In the genomic region with DNA sequence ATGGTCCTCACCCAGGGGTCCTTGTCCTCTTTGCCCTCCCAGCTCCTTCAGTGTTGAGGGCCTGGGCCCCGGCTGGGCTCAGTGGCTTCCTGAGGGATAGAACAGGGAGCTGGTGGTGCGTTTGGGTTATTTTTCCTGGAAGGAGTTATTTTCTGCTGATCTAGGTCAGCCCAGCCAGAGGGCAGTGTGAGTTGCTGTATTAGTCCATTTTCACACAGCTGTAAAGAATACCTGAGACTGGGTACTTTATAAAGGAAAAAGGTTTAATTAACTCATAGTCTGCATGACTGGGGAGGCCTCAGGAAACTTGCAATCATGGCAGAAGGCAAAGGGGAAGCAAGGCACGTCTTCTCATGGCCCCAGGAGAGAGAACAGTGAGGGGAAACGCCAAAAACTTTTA, we compare ENCODE assay signal across 17 cellular contexts.
DNase-seq lines count a peak whose midpoint lies in the region; ATAC-seq, FAIRE-seq and TF ChIP-seq lines count a peak whose summit lies in the region.
"Had no signal": no experiment of that assay in that cellular context is flagged by ENCODE, and none has a peak within 500 bp of the region (broad histone marks: within the 10 kb centered on the region; RNA-seq: fewer than 3 reads in every experiment).

No MANE protein-coding gene starts in this region.

- H3K9ac ChIP-seq in K562 (ENCODE audit: insufficient read depth in 1 of 2, low read depth in 2 of 2, low read length in 2 of 2) = no peak overlapping the region
- H3K9ac ChIP-seq: BLaER1 treated with 17β-estradiol and CSF1 and Interleukin-3, amounts not matched to agents 10 nM and 100 nM had no signal

- peaks cover 8% of the 10 kb centered on the region for H3K4me1 ChIP-seq in cardiac muscle cell (ENCODE audit: low read depth)
- no peaks in the 10 kb centered on the region for H3K4me1 ChIP-seq in K562 (replicated peaks in 1 of 2; ENCODE audit: control insufficient read depth in 2 of 2, insufficient read depth in 2 of 2, low read length in 2 of 2)
- H3K4me1 ChIP-seq in hepatocyte (ENCODE audit: insufficient read depth) = no peaks in the 10 kb centered on the region
- H3K4me1 ChIP-seq in testis = no peaks in the 10 kb centered on the region
- H3K4me1 ChIP-seq: SJCRH30 had no signal

- TF ChIP-seq POLR2A in K562 (conservative IDR thresholded peaks at IDR 0.05) (no peak), testis (IDR thresholded peaks at IDR 0.05) (no peak)

- no peak for TF ChIP-seq EP300 in K562 (IDR thresholded peaks at IDR 0.05; ENCODE audit: low read length)

- no peak for DNase-seq in cardiac muscle cell (ENCODE audit: low read depth in 1 of 2, low spot score in 1 of 2)
- no peak for DNase-seq in left ventricle myocardium superior
- DNase-seq in K562 (ENCODE audit: extremely low read depth in 1 of 4, low spot score in 3 of 4) = no peak
- no peak for DNase-seq in hepatocyte (ENCODE audit: low spot score)
- peak; percentile 23 for DNase-seq in testis
- no peak for DNase-seq in stimulated activated naive CD4-positive, alpha-beta T cell (lab: John Stamatoyannopoulos, UW)
- no peak for DNase-seq in DMS 273 (lab: John Stamatoyannopoulos, UW; ENCODE audit: unreplicated experiment)
- DNase-seq: CD8-positive, alpha-beta memory T cell; GDM1; Kasumi-1; NCI-H1105; NCI-H1694; SJCRH30 had no signal

- FAIRE-seq in K562 (lab: Jason Lieb, UNC) = no peak
- FAIRE-seq: A204.1, GM12878 had no signal

- no peak overlapping the region for H3K4me3 ChIP-seq in cardiac muscle cell
- no peak overlapping the region for H3K4me3 ChIP-seq in K562
- H3K4me3 ChIP-seq in hepatocyte = no peak overlapping the region
- no peak overlapping the region for H3K4me3 ChIP-seq in testis
- H3K4me3 ChIP-seq: BLaER1 treated with 17β-estradiol and CSF1 and Interleukin-3, amounts not matched to agents 10 nM and 100 nM; GM12878; SJCRH30 had no signal

- intact Hi-C loops in left ventricle myocardium superior (cut with micrococcal nuclease) (no loop called here), K562 (cut with micrococcal nuclease) (no loop called here), testis (cut with DNase I; ENCODE audit: low total_unique reads) (no loop called here)

- H3K36me3 ChIP-seq in cardiac muscle cell = no peaks in the 10 kb centered on the region
- H3K36me3 ChIP-seq in K562 (ENCODE audit: control insufficient read depth, insufficient read depth, low read length) = no peaks in the 10 kb centered on the region
- H3K36me3 ChIP-seq in hepatocyte (replicated peaks; ENCODE audit: insufficient read depth, low read depth) = no peaks in the 10 kb centered on the region
- H3K36me3 ChIP-seq in testis (ENCODE audit: low read depth, missing control alignments) = no peaks in the 10 kb centered on the region
- H3K36me3 ChIP-seq: BLaER1 treated with 17β-estradiol and CSF1 and Interleukin-3, amounts not matched to agents 10 nM and 100 nM; SJCRH30 had no signal

- H3K4me2 ChIP-seq in K562 (ENCODE audit: insufficient read depth, low read length) = no peak overlapping the region
- H3K4me2 ChIP-seq in hepatocyte = no peak overlapping the region
- H3K4me2 ChIP-seq: BLaER1 treated with 17β-estradiol and CSF1 and Interleukin-3, amounts not matched to agents 10 nM and 100 nM had no signal

- ATAC-seq in left ventricle myocardium superior = no peak
- peak; percentile 47; the same call in 1 of the 3 replicates for ATAC-seq in K562
- no peak for ATAC-seq in HG02884 (IDR thresholded peaks at IDR 0.05; ENCODE audit: unreplicated experiment)
- ATAC-seq: GM12878 had no signal

- H3K9me3 ChIP-seq in cardiac muscle cell (ENCODE audit: low read depth) (no peaks in the 10 kb centered on the region), K562 (replicated peaks; ENCODE audit: control insufficient read depth, insufficient read depth, low read depth, low read length) (no peaks in the 10 kb centered on the region), hepatocyte (ENCODE audit: low read depth) (no peaks in the 10 kb centered on the region), testis (no peaks in the 10 kb centered on the region)
- H3K9me3 ChIP-seq: BLaER1 treated with 17β-estradiol and CSF1 and Interleukin-3, amounts not matched to agents 10 nM and 100 nM; SJCRH30 had no signal

- in situ Hi-C loops in K562 (cut with MboI) = no loop called here

- POLR2A ChIA-PET in K562 (lab: Yijun Ruan, JAX) = interaction anchor here (0.5 to 1.4 kb wide), 6 partner anchors 11 to 1250 kb away, joined by 3 to 4 read pairs (median 3); no protein-coding TSS in a partner anchor

- H2AFZ ChIP-seq in K562 (ENCODE audit: low read depth, low read length) (no peak overlapping the region), hepatocyte (no peak overlapping the region)

- no peaks in the 10 kb centered on the region for H3K9me1 ChIP-seq in K562 (ENCODE audit: control insufficient read depth, insufficient read depth, low read length)

- H3K27me3 ChIP-seq in cardiac muscle cell (no peaks in the 10 kb centered on the region), K562 (ENCODE audit: control insufficient read depth in 2 of 2, insufficient read depth in 2 of 2, low read length in 2 of 2) (peaks cover 14 to 56% of the 10 kb centered on the region in 2 experiments), hepatocyte (no peaks in the 10 kb centered on the region), testis (no peaks in the 10 kb centered on the region)
- H3K27me3 ChIP-seq: BLaER1 treated with 17β-estradiol and CSF1 and Interleukin-3, amounts not matched to agents 10 nM and 100 nM; SJCRH30 had no signal

- WGBS in K562 (ENCODE audit: insufficient coverage, low coverage, missing lambda C conversion rate) = 0% methylated on average over 4 of the region's 4 CpGs
- 67% methylated on average over 4 of the region's 4 CpGs for WGBS in hepatocyte (ENCODE audit: low lambda C conversion rate, missing lambda C conversion rate)
- WGBS in testis, 2 donors = 62 to 63% methylated on average over 3 to 4 of the region's 4 CpGs

- H3K9me2 ChIP-seq in hepatocyte (replicated peaks; ENCODE audit: insufficient read depth) = no peaks in the 10 kb centered on the region

- CTCF ChIA-PET in K562 (lab: Yijun Ruan, JAX; ENCODE audit: low intra/inter-chr PET ratio) = interaction anchor here (0.9 kb wide), 1 partner anchor 199 kb away, joined by 3 read pairs; no protein-coding TSS in a partner anchor

- peak; percentile 13 for TF ChIP-seq CTCF in cardiac muscle cell (IDR thresholded peaks at IDR 0.05; ENCODE audit: low read depth, low read length)
- TF ChIP-seq CTCF in K562 (IDR thresholded peaks at IDR 0.05 in 2 of 3, conservative IDR thresholded peaks at IDR 0.05 in 1 of 3; ENCODE audit: insufficient read depth in 2 of 3, low read depth in 1 of 3, low read length in 3 of 3) = peak in 1 of 3 experiments; percentile 25; a peak in 1 of 6 replicates
- peak; percentile 18 for TF ChIP-seq CTCF in hepatocyte (IDR thresholded peaks at IDR 0.05; ENCODE audit: poor library complexity)
- peak in 1 of 3 experiments; percentile 8 for TF ChIP-seq CTCF in testis (IDR thresholded peaks at IDR 0.05)

- H4K20me1 ChIP-seq in K562 (replicated peaks; ENCODE audit: control insufficient read depth, insufficient read depth, low read length) (peaks cover 26% of the 10 kb centered on the region; the same call in 1 of the 2 replicates), hepatocyte (ENCODE audit: insufficient read depth, poor library complexity, severe bottlenecking) (no peaks in the 10 kb centered on the region)
- H4K20me1 ChIP-seq: BLaER1 treated with 17β-estradiol and CSF1 and Interleukin-3, amounts not matched to agents 10 nM and 100 nM had no signal

- TF ChIP-seq RAD21 in K562 (CRISPR knock-in tag; conservative IDR thresholded peaks at IDR 0.05 in 1 of 2, IDR thresholded peaks at IDR 0.05 in 1 of 2) = peak in 1 of 2 experiments; percentile 48; a peak in 2 of 4 replicates

- H3K27ac ChIP-seq in cardiac muscle cell = no peak overlapping the region
- H3K27ac ChIP-seq in K562 (ENCODE audit: extremely low read depth, low read depth, low read length) = no peak overlapping the region
- no peak overlapping the region for H3K27ac ChIP-seq in hepatocyte
- H3K27ac ChIP-seq in testis = no peak overlapping the region
- H3K27ac ChIP-seq: BLaER1 treated with 17β-estradiol and CSF1 and Interleukin-3, amounts not matched to agents 10 nM and 100 nM; SJCRH30 had no signal

- H3K79me2 ChIP-seq in K562 (ENCODE audit: control insufficient read depth, insufficient read depth, low read length) (no peaks in the 10 kb centered on the region), hepatocyte (no peaks in the 10 kb centered on the region)

- no TSS peak for BruUV-seq in K562 (replicated peaks; lab: Mats Ljungman, UMichigan)

TF ChIP-seq in K562, 482 proteins besides CTCF, POLR2A, EP300 and RAD21 (continues in another document):
- TF ChIP-seq ZBTB8A (IDR thresholded peaks at IDR 0.05; ENCODE audit: partially characterized antibody) (no peak), EZH2 (IDR thresholded peaks at IDR 0.05; ENCODE audit: borderline replicate concordance, low read depth, low read length) (no peak), JUNB (CRISPR knock-in tag; conservative IDR thresholded peaks at IDR 0.05) (no peak), SETDB1 (IDR thresholded peaks at IDR 0.05; ENCODE audit: low read length) (no peak), ATF7 (IDR thresholded peaks at IDR 0.05) (no peak)
- TF ChIP-seq, protein P1, sequence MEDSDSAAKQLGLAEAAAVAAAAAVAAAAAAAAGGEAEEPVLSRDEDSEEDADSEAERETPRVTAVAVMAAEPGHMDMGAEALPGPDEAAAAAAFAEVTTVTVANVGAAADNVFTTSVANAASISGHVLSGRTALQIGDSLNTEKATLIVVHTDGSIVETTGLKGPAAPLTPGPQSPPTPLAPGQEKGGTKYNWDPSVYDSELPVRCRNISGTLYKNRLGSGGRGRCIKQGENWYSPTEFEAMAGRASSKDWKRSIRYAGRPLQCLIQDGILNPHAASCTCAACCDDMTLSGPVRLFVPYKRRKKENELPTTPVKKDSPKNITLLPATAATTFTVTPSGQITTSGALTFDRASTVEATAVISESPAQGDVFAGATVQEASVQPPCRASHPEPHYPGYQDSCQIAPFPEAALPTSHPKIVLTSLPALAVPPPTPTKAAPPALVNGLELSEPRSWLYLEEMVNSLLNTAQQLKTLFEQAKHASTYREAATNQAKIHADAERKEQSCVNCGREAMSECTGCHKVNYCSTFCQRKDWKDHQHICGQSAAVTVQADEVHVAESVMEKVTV (CRISPR knock-in tag; IDR thresholded peaks at IDR 0.05) = no peak
- TF ChIP-seq, protein P2, sequence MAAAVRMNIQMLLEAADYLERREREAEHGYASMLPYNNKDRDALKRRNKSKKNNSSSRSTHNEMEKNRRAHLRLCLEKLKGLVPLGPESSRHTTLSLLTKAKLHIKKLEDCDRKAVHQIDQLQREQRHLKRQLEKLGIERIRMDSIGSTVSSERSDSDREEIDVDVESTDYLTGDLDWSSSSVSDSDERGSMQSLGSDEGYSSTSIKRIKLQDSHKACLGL (CRISPR knock-in tag; IDR thresholded peaks at IDR 0.05; ENCODE audit: borderline replicate concordance, poor library complexity, severe bottlenecking) = no peak
